ENCODE assay signal across 1 cellular context in the genomic region with DNA sequence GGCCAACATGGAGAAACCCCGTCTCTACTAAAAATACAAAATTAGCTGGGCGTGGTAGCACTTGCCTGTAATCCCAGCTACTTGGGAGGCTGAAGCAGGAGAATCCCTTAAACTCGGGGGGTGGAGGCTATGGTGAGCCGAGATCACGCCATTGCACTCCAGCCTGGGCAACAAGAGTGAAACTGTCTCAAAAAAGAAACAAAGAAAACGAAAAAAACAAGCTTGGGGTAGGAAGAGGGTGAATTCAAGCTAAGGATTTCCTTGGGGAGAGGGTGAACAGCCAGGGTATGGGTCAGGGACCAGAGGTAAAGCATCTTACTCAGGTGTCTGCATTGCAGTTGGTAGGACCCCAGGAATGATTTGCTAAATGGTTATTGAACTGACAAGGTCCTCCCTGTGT.
A peak's percentile ranks its signal among the peaks of the same experiment; 100 is the strongest.
TF ChIP-seq lines count a peak whose summit lies in the region.

No MANE protein-coding gene starts in this region.

TF ChIP-seq in K562, 482 proteins besides CTCF, POLR2A, EP300 and RAD21:
- TF ChIP-seq SUPT5H (IDR thresholded peaks at IDR 0.05) = peak; percentile 45; the same call in 1 of the 2 replicates
- TF ChIP-seq, protein P1, sequence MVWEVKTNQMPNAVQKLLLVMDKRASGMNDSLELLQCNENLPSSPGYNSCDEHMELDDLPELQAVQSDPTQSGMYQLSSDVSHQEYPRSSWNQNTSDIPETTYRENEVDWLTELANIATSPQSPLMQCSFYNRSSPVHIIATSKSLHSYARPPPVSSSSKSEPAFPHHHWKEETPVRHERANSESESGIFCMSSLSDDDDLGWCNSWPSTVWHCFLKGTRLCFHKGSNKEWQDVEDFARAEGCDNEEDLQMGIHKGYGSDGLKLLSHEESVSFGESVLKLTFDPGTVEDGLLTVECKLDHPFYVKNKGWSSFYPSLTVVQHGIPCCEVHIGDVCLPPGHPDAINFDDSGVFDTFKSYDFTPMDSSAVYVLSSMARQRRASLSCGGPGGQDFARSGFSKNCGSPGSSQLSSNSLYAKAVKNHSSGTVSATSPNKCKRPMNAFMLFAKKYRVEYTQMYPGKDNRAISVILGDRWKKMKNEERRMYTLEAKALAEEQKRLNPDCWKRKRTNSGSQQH (CRISPR knock-in tag; IDR thresholded peaks at IDR 0.05) = 0 out of 2 replicates have a peak, but pooled peaks have one; percentile 18
- TF ChIP-seq POLR2B (IDR thresholded peaks at IDR 0.05; ENCODE audit: low read depth, partially characterized antibody) = peak; percentile 51
